Comparison of ENCODE assay signal across 26 cellular contexts in the genomic region with DNA sequence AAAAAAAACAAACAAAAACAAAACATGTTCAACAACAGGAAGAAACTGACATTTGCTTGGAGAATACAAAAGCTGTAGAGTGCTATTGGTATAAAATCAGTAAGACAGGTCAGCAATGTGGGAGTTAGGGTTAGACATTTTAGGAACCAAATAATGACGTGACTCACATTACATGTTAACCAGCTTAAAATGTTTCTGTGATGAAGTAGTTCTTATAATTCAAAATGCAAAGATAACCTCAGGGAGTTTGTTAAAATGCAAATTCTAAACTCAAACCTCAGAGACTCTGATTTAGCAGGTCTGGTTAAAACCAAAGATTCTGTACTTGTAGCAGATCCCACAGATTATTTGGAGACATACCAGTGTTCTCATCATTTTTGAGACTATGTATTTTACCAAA.
DNase-seq lines count a peak whose midpoint lies in the region; ATAC-seq, FAIRE-seq and TF ChIP-seq lines count a peak whose summit lies in the region.
"Had no signal": no experiment of that assay in that cellular context is flagged by ENCODE, and none has a peak within 500 bp of the region (broad histone marks: within the 10 kb centered on the region; RNA-seq: fewer than 3 reads in every experiment).

No MANE protein-coding gene starts in this region.

- FAIRE-seq in RCC 7860 (lab: Jason Lieb, UNC) (no peak), urothelium cell line (lab: Jason Lieb, UNC) (no peak)
- FAIRE-seq: D721Med, H1, pancreas had no signal

- no peaks in the 10 kb centered on the region for H3K36me3 Mint-ChIP-seq in activated naive CD4-positive, alpha-beta T cell treated with anti-CD3 and anti-CD28 coated beads, Interleukin-2, amount 50 U/mL, for 72 hours
- H3K36me3 Mint-ChIP-seq: natural killer cell had no signal

- H3K27ac Mint-ChIP-seq in activated naive CD4-positive, alpha-beta T cell treated with anti-CD3 and anti-CD28 coated beads, Interleukin-2, amount 50 U/mL, for 72 hours, result no peak overlapping the region
- H3K27ac Mint-ChIP-seq: natural killer cell; T-helper 1 cell treated with Interleukin-12 subunit alpha and Interleukin-12 subunit beta and Interleukin-4 antibody, amounts not matched to agents 30 μg/mL and 1 μg/mL, for 36 hours had no signal

- H3K4me3 ChIP-seq in choroid plexus epithelial cell (ENCODE audit: low read depth, low read length), result no peak overlapping the region
- H3K4me3 ChIP-seq: gastrocnemius medialis, hepatocyte, pancreas, SJSA1, thoracic aorta had no signal

- ATAC-seq in activated naive CD4-positive, alpha-beta T cell treated with anti-CD3 and anti-CD28 coated beads, Interleukin-2, amount 50 U/mL, for 72 hours, result no peak
- no peak for ATAC-seq in HG03196 (IDR thresholded peaks at IDR 0.05; ENCODE audit: unreplicated experiment)
- ATAC-seq: activated T-cell treated with anti-CD3 and anti-CD28 coated beads, Interleukin-2, amount 50 U/mL, for 4 hours; gastrocnemius medialis; left ventricle myocardium superior; natural killer cell; pancreas had no signal

- TF ChIP-seq CTCF in choroid plexus epithelial cell (conservative IDR thresholded peaks at IDR 0.05; ENCODE audit: low read depth, low read length), result no peak

- DNase-seq in EL, result peak; percentile 82
- DNase-seq in RCC 7860 (ENCODE audit: low spot score), result peak; percentile 5
- DNase-seq in choroid plexus epithelial cell (ENCODE audit: low read depth), result peak; percentile 50
- peak; percentile 60 for DNase-seq in non-pigmented ciliary epithelial cell (ENCODE audit: low read depth)
- DNase-seq in urothelium cell line (ENCODE audit: low spot score), result no peak
- DNase-seq in activated naive CD4-positive, alpha-beta T cell treated with anti-CD3 and anti-CD28 coated beads, Interleukin-2, amount 50 U/mL, for 72 hours (ENCODE audit: low spot score in 2 of 2), result no peak
- DNase-seq in hypothalamus (lab: John Stamatoyannopoulos, UW), result no peak
- DNase-seq: activated T-cell treated with anti-CD3 and anti-CD28 coated beads, Interleukin-2, amount 50 U/mL, for 4 hours; aorta; effector CD8-positive, alpha-beta T cell; gastrocnemius medialis; left ventricle myocardium superior; midbrain; natural killer cell; NCI-H1092; NCI-H187 treated with DMSO at 0.1 percent for 48 hours; pancreas; stimulated activated CD4-positive, alpha-beta T cell treated with anti-CD3 and anti-CD28 coated beads, Interleukin-4, amount 100 ng/mL, for 4 hours; stimulated activated naive CD4-positive, alpha-beta T cell had no signal

- peaks cover 0 to 5% of the 10 kb centered on the region in 2 donors for H3K9me3 Mint-ChIP-seq in activated naive CD4-positive, alpha-beta T cell treated with anti-CD3 and anti-CD28 coated beads, Interleukin-2, amount 50 U/mL, for 72 hours
- H3K9me3 Mint-ChIP-seq: T-helper 1 cell treated with Interleukin-12 subunit alpha and Interleukin-12 subunit beta and Interleukin-4 antibody, amounts not matched to agents 30 μg/mL and 1 μg/mL, for 36 hours had no signal

Comparison
In these comparisons a context has a peak if more than half of its experiments do, and no peak if none do; other contexts are left out.
1. DNase-seq: peak in EL (single experiment), RCC 7860 (single experiment), choroid plexus epithelial cell (single experiment) and non-pigmented ciliary epithelial cell (single experiment); none in urothelium cell line (single experiment), activated naive CD4-positive, alpha-beta T cell treated with anti-CD3 and anti-CD28 coated beads, Interleukin-2, amount 50 U/mL, for 72 hours (0 of 2) and hypothalamus (0 of 51).